ENCODE assay signal across 17 cellular contexts in genomic region chr11:12132790-12133145, GRCh38. TPM values are rescaled to one million over a fixed set of nuclear protein-coding genes. Genes with fewer than 3 reads are reported as not detected.
DNase-seq lines count a peak whose midpoint lies in the region; ATAC-seq, FAIRE-seq and TF ChIP-seq lines count a peak whose summit lies in the region.
"Had no signal": no experiment of that assay in that cellular context is flagged by ENCODE, and none has a peak within 500 bp of the region (broad histone marks: within the 10 kb centered on the region; RNA-seq: fewer than 3 reads in every experiment).

No MANE protein-coding gene starts in this region.

- POLR2A ChIA-PET in MCF 10A (lab: Yijun Ruan, JAX) = no interaction called here

- peaks cover 30% of the 10 kb centered on the region for H3K4me1 Mint-ChIP-seq in T-helper 17 cell
- peaks cover 18% of the 10 kb centered on the region for H3K4me1 Mint-ChIP-seq in MCF 10A (ENCODE audit: insufficient read depth, unreplicated experiment)

- no peaks in the 10 kb centered on the region for H3K27me3 Mint-ChIP-seq in T-helper 17 cell
- no peaks in the 10 kb centered on the region for H3K27me3 Mint-ChIP-seq in MCF 10A (ENCODE audit: insufficient read depth, unreplicated experiment)

- CTCF ChIA-PET in MCF 10A (lab: Yijun Ruan, JAX) = interaction anchor here (1.0 to 1.8 kb wide), 2 partner anchors 29 to 31 kb away, joined by 7 read pairs; no protein-coding TSS in a partner anchor

- WGBS in right cardiac atrium = 93% methylated on average over 2 of the region's 2 CpGs

- H3K36me3 ChIP-seq in left ventricle myocardium inferior (no peaks in the 10 kb centered on the region), osteoblast (ENCODE audit: insufficient read depth, low read length) (peaks cover 79% of the 10 kb centered on the region)
- H3K36me3 ChIP-seq: SJCRH30 had no signal

- H3K4me2 ChIP-seq in osteoblast (ENCODE audit: insufficient read depth, low read length) = no peak overlapping the region

- ATAC-seq in right cardiac atrium = no peak
- no peak for ATAC-seq in T-helper 17 cell

- no peak overlapping the region for H2AFZ ChIP-seq in osteoblast (ENCODE audit: low read length)

- peaks cover 95% of the 10 kb centered on the region for H3K79me2 ChIP-seq in osteoblast (ENCODE audit: insufficient read depth, low read length)

- FAIRE-seq in RCC 7860 (lab: Jason Lieb, UNC) = no peak
- FAIRE-seq: G401.6, H54 had no signal

- BruUV-seq in MCF 10A (replicated peaks; lab: Mats Ljungman, UMichigan) = no TSS peak

- DNase-seq in left ventricle myocardium inferior = no peak
- DNase-seq in right cardiac atrium = no peak
- no peak for DNase-seq in T-helper 17 cell
- DNase-seq in osteoblast (ENCODE audit: insufficient read length, low spot score, missing footprints) = no peak
- no peak for DNase-seq in SHP77 (lab: John Stamatoyannopoulos, UW)
- DNase-seq in RCC 7860 (ENCODE audit: low spot score) = no peak
- DNase-seq in MCF 10A (ENCODE audit: unreplicated experiment) = no peak
- DNase-seq: KBM-7, NCI-H1417 treated with DMSO at 0.1 percent for 48 hours, NCI-H187 treated with DMSO at 0.1 percent for 48 hours, NCI-H2227 treated with DMSO at 0.1 percent for 48 hours, NCI-H524, RPMI8226, SJCRH30 had no signal

- peaks cover 30% of the 10 kb centered on the region for H4K20me1 ChIP-seq in osteoblast (ENCODE audit: insufficient read depth, low read length)

- H3K9me3 ChIP-seq in left ventricle myocardium inferior (replicated peaks) (no peaks in the 10 kb centered on the region), right cardiac atrium (ENCODE audit: control insufficient read depth, low read length) (peaks cover 1% of the 10 kb centered on the region), T-helper 17 cell (ENCODE audit: control insufficient read depth, low read length, poor library complexity, severe bottlenecking) (no peaks in the 10 kb centered on the region), osteoblast (ENCODE audit: low read depth, low read length) (no peaks in the 10 kb centered on the region)
- H3K9me3 ChIP-seq: SJCRH30 had no signal

- H3K36me3 Mint-ChIP-seq in T-helper 17 cell (ENCODE audit: low read depth) (no peaks in the 10 kb centered on the region), MCF 10A (ENCODE audit: insufficient read depth, unreplicated experiment) (peaks cover 10% of the 10 kb centered on the region)

- no peaks in the 10 kb centered on the region for H3K9me3 Mint-ChIP-seq in MCF 10A (ENCODE audit: unreplicated experiment)

- H3K27ac Mint-ChIP-seq in T-helper 17 cell (peak overlapping the region; percentile 72), MCF 10A (ENCODE audit: low read depth, unreplicated experiment) (no peak overlapping the region)

- no peak overlapping the region for H3K4me3 Mint-ChIP-seq in T-helper 17 cell
- no peak overlapping the region for H3K4me3 Mint-ChIP-seq in MCF 10A (ENCODE audit: unreplicated experiment)

- intact Hi-C loops in left ventricle myocardium inferior (cut with micrococcal nuclease) = no loop called here
- intact Hi-C loops in right cardiac atrium (cut with DNase I) = no loop called here
- intact Hi-C loops in MCF 10A (cut with micrococcal nuclease) = no loop called here

- H3K27me3 ChIP-seq in left ventricle myocardium inferior (ENCODE audit: low read depth) (no peaks in the 10 kb centered on the region), right cardiac atrium (ENCODE audit: control insufficient read depth, insufficient read depth) (no peaks in the 10 kb centered on the region), osteoblast (ENCODE audit: insufficient read depth, low read length) (no peaks in the 10 kb centered on the region)
- H3K27me3 ChIP-seq: SJCRH30 had no signal

- H3K27ac ChIP-seq in left ventricle myocardium inferior (replicated peaks) (peak overlapping the region; percentile 2), right cardiac atrium (ENCODE audit: low read length) (no peak overlapping the region), osteoblast (ENCODE audit: low read depth, low read length) (peak overlapping the region; percentile 34)
- H3K27ac ChIP-seq: C4-2B, SJCRH30 had no signal

- no peak for TF ChIP-seq CTCF in left ventricle myocardium inferior (IDR thresholded peaks at IDR 0.05; ENCODE audit: borderline replicate concordance)
- TF ChIP-seq CTCF in osteoblast (IDR thresholded peaks at IDR 0.05; ENCODE audit: extremely low read depth, low read depth, low read length) = no peak
- no peak for TF ChIP-seq CTCF in MCF 10A (IDR thresholded peaks at IDR 0.05; ENCODE audit: unreplicated experiment)

- H3K4me1 ChIP-seq in left ventricle myocardium inferior = peaks cover 68% of the 10 kb centered on the region
- peaks cover 22% of the 10 kb centered on the region for H3K4me1 ChIP-seq in right cardiac atrium (ENCODE audit: control insufficient read depth, insufficient read depth, low read length)
- peaks cover 26% of the 10 kb centered on the region for H3K4me1 ChIP-seq in osteoblast (ENCODE audit: insufficient read depth, low read length)
- H3K4me1 ChIP-seq: SJCRH30 had no signal

- H3K4me3 ChIP-seq in left ventricle myocardium inferior (no peak overlapping the region), right cardiac atrium (ENCODE audit: low read length) (no peak overlapping the region), osteoblast (ENCODE audit: insufficient read depth, low read length) (no peak overlapping the region)
- H3K4me3 ChIP-seq: SJCRH30 had no signal

RNA-seq across cellular contexts. Expression of gene MICAL2, which starts 22.4 kb away (rescaled TPM):
- total RNA-seq in left ventricle myocardium inferior = 85.0 TPM
- 100 to 1,000 TPM in 1 of 4 donors, 10 to 100 TPM in 3; 92.1 to 115 (median 95.1) TPM for total RNA-seq in right cardiac atrium
- polyA plus RNA-seq in right cardiac atrium = 62.9 TPM
- total RNA-seq in T-helper 17 cell = 10 to 100 TPM; 52.0 to 66.9 TPM
- 109 and 156 TPM in 2 replicates for total RNA-seq in osteoblast
- total RNA-seq in MCF 10A (2022) = 151 and 154 TPM in 2 replicates
